In the genomic region with DNA sequence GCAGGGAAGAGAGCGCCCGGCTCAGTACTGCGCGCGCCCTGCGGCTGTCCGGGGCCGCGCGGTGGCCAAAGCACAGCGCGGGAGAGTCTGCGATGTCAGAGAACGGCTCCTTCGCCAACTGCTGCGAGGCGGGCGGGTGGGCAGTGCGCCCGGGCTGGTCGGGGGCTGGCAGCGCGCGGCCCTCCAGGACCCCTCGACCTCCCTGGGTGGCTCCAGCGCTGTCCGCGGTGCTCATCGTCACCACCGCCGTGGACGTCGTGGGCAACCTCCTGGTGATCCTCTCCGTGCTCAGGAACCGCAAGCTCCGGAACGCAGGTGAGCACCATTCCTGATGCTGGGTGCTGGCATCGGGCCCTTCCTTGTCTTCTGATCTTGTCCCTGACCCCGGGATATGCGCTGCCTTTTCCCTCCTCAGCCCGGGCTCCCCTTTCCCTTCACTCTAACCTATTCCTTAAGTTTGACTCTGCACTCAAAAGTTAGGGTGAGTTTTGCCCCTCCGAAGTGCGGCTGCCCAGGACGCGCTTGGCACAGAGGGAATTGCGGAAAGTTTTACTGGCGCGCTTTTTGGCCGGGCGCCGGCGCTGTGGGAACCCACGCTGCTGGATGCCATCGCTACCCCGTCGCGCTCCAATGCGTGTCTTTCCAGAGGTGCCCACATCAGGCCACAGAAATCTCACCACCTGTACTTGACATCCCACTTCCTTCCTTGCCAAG, we compare ENCODE assay signal across 1 cellular context.
TF ChIP-seq lines count a peak whose summit lies in the region.

A gene (plus strand): TSS at position 18 of the 714 bp plus-strand sequence. CDS start 75 bp downstream, at position 93.

TF ChIP-seq in WTC11, 78 proteins besides CTCF, POLR2A, EP300 and RAD21 (continued from another document and continues in another):
- TF ChIP-seq, protein P1, sequence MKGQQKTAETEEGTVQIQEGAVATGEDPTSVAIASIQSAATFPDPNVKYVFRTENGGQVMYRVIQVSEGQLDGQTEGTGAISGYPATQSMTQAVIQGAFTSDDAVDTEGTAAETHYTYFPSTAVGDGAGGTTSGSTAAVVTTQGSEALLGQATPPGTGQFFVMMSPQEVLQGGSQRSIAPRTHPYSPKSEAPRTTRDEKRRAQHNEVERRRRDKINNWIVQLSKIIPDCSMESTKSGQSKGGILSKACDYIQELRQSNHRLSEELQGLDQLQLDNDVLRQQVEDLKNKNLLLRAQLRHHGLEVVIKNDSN (CRISPR knock-in tag; IDR thresholded peaks at IDR 0.05), result no peak
- TF ChIP-seq ZNF219 (CRISPR knock-in tag; IDR thresholded peaks at IDR 0.05; ENCODE audit: borderline replicate concordance), result no peak
- TF ChIP-seq, protein P2, sequence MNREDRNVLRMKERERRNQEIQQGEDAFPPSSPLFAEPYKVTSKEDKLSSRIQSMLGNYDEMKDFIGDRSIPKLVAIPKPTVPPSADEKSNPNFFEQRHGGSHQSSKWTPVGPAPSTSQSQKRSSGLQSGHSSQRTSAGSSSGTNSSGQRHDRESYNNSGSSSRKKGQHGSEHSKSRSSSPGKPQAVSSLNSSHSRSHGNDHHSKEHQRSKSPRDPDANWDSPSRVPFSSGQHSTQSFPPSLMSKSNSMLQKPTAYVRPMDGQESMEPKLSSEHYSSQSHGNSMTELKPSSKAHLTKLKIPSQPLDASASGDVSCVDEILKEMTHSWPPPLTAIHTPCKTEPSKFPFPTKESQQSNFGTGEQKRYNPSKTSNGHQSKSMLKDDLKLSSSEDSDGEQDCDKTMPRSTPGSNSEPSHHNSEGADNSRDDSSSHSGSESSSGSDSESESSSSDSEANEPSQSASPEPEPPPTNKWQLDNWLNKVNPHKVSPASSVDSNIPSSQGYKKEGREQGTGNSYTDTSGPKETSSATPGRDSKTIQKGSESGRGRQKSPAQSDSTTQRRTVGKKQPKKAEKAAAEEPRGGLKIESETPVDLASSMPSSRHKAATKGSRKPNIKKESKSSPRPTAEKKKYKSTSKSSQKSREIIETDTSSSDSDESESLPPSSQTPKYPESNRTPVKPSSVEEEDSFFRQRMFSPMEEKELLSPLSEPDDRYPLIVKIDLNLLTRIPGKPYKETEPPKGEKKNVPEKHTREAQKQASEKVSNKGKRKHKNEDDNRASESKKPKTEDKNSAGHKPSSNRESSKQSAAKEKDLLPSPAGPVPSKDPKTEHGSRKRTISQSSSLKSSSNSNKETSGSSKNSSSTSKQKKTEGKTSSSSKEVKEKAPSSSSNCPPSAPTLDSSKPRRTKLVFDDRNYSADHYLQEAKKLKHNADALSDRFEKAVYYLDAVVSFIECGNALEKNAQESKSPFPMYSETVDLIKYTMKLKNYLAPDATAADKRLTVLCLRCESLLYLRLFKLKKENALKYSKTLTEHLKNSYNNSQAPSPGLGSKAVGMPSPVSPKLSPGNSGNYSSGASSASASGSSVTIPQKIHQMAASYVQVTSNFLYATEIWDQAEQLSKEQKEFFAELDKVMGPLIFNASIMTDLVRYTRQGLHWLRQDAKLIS (CRISPR knock-in tag; IDR thresholded peaks at IDR 0.05; ENCODE audit: borderline replicate concordance), result no peak
- TF ChIP-seq, protein P3, sequence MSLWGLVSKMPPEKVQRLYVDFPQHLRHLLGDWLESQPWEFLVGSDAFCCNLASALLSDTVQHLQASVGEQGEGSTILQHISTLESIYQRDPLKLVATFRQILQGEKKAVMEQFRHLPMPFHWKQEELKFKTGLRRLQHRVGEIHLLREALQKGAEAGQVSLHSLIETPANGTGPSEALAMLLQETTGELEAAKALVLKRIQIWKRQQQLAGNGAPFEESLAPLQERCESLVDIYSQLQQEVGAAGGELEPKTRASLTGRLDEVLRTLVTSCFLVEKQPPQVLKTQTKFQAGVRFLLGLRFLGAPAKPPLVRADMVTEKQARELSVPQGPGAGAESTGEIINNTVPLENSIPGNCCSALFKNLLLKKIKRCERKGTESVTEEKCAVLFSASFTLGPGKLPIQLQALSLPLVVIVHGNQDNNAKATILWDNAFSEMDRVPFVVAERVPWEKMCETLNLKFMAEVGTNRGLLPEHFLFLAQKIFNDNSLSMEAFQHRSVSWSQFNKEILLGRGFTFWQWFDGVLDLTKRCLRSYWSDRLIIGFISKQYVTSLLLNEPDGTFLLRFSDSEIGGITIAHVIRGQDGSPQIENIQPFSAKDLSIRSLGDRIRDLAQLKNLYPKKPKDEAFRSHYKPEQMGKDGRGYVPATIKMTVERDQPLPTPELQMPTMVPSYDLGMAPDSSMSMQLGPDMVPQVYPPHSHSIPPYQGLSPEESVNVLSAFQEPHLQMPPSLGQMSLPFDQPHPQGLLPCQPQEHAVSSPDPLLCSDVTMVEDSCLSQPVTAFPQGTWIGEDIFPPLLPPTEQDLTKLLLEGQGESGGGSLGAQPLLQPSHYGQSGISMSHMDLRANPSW (CRISPR knock-in tag; conservative IDR thresholded peaks at IDR 0.05; ENCODE audit: low read depth), result no peak
- no peak for TF ChIP-seq CREM (CRISPR knock-in tag; IDR thresholded peaks at IDR 0.05)
- TF ChIP-seq ZBTB21 (CRISPR knock-in tag; IDR thresholded peaks at IDR 0.05; ENCODE audit: borderline replicate concordance), result no peak
- TF ChIP-seq ZNF263 (CRISPR knock-in tag; IDR thresholded peaks at IDR 0.05; ENCODE audit: low read depth), result no peak
- no peak for TF ChIP-seq ZNF416 (CRISPR knock-in tag; IDR thresholded peaks at IDR 0.05)
- TF ChIP-seq KAT7 (CRISPR knock-in tag; IDR thresholded peaks at IDR 0.05; ENCODE audit: borderline replicate concordance), result no peak
- TF ChIP-seq MXD4 (CRISPR knock-in tag; IDR thresholded peaks at IDR 0.05; ENCODE audit: borderline replicate concordance), result no peak
- TF ChIP-seq, protein P4, sequence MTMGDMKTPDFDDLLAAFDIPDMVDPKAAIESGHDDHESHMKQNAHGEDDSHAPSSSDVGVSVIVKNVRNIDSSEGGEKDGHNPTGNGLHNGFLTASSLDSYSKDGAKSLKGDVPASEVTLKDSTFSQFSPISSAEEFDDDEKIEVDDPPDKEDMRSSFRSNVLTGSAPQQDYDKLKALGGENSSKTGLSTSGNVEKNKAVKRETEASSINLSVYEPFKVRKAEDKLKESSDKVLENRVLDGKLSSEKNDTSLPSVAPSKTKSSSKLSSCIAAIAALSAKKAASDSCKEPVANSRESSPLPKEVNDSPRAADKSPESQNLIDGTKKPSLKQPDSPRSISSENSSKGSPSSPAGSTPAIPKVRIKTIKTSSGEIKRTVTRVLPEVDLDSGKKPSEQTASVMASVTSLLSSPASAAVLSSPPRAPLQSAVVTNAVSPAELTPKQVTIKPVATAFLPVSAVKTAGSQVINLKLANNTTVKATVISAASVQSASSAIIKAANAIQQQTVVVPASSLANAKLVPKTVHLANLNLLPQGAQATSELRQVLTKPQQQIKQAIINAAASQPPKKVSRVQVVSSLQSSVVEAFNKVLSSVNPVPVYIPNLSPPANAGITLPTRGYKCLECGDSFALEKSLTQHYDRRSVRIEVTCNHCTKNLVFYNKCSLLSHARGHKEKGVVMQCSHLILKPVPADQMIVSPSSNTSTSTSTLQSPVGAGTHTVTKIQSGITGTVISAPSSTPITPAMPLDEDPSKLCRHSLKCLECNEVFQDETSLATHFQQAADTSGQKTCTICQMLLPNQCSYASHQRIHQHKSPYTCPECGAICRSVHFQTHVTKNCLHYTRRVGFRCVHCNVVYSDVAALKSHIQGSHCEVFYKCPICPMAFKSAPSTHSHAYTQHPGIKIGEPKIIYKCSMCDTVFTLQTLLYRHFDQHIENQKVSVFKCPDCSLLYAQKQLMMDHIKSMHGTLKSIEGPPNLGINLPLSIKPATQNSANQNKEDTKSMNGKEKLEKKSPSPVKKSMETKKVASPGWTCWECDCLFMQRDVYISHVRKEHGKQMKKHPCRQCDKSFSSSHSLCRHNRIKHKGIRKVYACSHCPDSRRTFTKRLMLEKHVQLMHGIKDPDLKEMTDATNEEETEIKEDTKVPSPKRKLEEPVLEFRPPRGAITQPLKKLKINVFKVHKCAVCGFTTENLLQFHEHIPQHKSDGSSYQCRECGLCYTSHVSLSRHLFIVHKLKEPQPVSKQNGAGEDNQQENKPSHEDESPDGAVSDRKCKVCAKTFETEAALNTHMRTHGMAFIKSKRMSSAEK (CRISPR knock-in tag; IDR thresholded peaks at IDR 0.05; ENCODE audit: borderline replicate concordance), result no peak
- TF ChIP-seq, protein P5, sequence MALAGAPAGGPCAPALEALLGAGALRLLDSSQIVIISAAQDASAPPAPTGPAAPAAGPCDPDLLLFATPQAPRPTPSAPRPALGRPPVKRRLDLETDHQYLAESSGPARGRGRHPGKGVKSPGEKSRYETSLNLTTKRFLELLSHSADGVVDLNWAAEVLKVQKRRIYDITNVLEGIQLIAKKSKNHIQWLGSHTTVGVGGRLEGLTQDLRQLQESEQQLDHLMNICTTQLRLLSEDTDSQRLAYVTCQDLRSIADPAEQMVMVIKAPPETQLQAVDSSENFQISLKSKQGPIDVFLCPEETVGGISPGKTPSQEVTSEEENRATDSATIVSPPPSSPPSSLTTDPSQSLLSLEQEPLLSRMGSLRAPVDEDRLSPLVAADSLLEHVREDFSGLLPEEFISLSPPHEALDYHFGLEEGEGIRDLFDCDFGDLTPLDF (CRISPR knock-in tag; IDR thresholded peaks at IDR 0.05), result no peak
- TF ChIP-seq ZNF232 (CRISPR knock-in tag; IDR thresholded peaks at IDR 0.05), result no peak
- TF ChIP-seq, protein P6, sequence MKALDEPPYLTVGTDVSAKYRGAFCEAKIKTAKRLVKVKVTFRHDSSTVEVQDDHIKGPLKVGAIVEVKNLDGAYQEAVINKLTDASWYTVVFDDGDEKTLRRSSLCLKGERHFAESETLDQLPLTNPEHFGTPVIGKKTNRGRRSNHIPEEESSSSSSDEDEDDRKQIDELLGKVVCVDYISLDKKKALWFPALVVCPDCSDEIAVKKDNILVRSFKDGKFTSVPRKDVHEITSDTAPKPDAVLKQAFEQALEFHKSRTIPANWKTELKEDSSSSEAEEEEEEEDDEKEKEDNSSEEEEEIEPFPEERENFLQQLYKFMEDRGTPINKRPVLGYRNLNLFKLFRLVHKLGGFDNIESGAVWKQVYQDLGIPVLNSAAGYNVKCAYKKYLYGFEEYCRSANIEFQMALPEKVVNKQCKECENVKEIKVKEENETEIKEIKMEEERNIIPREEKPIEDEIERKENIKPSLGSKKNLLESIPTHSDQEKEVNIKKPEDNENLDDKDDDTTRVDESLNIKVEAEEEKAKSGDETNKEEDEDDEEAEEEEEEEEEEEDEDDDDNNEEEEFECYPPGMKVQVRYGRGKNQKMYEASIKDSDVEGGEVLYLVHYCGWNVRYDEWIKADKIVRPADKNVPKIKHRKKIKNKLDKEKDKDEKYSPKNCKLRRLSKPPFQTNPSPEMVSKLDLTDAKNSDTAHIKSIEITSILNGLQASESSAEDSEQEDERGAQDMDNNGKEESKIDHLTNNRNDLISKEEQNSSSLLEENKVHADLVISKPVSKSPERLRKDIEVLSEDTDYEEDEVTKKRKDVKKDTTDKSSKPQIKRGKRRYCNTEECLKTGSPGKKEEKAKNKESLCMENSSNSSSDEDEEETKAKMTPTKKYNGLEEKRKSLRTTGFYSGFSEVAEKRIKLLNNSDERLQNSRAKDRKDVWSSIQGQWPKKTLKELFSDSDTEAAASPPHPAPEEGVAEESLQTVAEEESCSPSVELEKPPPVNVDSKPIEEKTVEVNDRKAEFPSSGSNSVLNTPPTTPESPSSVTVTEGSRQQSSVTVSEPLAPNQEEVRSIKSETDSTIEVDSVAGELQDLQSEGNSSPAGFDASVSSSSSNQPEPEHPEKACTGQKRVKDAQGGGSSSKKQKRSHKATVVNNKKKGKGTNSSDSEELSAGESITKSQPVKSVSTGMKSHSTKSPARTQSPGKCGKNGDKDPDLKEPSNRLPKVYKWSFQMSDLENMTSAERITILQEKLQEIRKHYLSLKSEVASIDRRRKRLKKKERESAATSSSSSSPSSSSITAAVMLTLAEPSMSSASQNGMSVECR (CRISPR knock-in tag; IDR thresholded peaks at IDR 0.05; ENCODE audit: borderline replicate concordance), result no peak
- TF ChIP-seq, protein P7, sequence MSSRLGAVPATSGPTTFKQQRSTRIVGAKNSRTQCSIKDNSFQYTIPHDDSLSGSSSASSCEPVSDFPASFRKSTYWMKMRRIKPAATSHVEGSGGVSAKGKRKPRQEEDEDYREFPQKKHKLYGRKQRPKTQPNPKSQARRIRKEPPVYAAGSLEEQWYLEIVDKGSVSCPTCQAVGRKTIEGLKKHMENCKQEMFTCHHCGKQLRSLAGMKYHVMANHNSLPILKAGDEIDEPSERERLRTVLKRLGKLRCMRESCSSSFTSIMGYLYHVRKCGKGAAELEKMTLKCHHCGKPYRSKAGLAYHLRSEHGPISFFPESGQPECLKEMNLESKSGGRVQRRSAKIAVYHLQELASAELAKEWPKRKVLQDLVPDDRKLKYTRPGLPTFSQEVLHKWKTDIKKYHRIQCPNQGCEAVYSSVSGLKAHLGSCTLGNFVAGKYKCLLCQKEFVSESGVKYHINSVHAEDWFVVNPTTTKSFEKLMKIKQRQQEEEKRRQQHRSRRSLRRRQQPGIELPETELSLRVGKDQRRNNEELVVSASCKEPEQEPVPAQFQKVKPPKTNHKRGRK (CRISPR knock-in tag; IDR thresholded peaks at IDR 0.05; ENCODE audit: borderline replicate concordance), result no peak
- no peak for TF ChIP-seq NR2C2 (CRISPR knock-in tag; IDR thresholded peaks at IDR 0.05)
- 0 out of 2 replicates have a peak, but pooled peaks have one; percentile 6 for TF ChIP-seq ETV6 (CRISPR knock-in tag; IDR thresholded peaks at IDR 0.05)
- peak; percentile 58; the same call in 1 of the 2 replicates for TF ChIP-seq FOXP1 (CRISPR knock-in tag; IDR thresholded peaks at IDR 0.05; ENCODE audit: borderline replicate concordance)
- TF ChIP-seq, protein P8, sequence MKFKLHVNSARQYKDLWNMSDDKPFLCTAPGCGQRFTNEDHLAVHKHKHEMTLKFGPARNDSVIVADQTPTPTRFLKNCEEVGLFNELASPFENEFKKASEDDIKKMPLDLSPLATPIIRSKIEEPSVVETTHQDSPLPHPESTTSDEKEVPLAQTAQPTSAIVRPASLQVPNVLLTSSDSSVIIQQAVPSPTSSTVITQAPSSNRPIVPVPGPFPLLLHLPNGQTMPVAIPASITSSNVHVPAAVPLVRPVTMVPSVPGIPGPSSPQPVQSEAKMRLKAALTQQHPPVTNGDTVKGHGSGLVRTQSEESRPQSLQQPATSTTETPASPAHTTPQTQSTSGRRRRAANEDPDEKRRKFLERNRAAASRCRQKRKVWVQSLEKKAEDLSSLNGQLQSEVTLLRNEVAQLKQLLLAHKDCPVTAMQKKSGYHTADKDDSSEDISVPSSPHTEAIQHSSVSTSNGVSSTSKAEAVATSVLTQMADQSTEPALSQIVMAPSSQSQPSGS (CRISPR knock-in tag; IDR thresholded peaks at IDR 0.05; ENCODE audit: borderline replicate concordance, low read depth), result no peak
- TF ChIP-seq, protein P9, sequence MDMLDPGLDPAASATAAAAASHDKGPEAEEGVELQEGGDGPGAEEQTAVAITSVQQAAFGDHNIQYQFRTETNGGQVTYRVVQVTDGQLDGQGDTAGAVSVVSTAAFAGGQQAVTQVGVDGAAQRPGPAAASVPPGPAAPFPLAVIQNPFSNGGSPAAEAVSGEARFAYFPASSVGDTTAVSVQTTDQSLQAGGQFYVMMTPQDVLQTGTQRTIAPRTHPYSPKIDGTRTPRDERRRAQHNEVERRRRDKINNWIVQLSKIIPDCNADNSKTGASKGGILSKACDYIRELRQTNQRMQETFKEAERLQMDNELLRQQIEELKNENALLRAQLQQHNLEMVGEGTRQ (CRISPR knock-in tag; IDR thresholded peaks at IDR 0.05), result no peak
- no peak for TF ChIP-seq ZNF671 (CRISPR knock-in tag; IDR thresholded peaks at IDR 0.05)
- TF ChIP-seq GTF2I (CRISPR knock-in tag; conservative IDR thresholded peaks at IDR 0.05), result no peak
- no peak for TF ChIP-seq IRF2 (CRISPR knock-in tag; IDR thresholded peaks at IDR 0.05; ENCODE audit: borderline replicate concordance, low read depth)
- no peak for TF ChIP-seq OVOL2 (CRISPR knock-in tag; IDR thresholded peaks at IDR 0.05; ENCODE audit: borderline replicate concordance)
